ENCODE assay signal across 8 cellular contexts in the genomic region with DNA sequence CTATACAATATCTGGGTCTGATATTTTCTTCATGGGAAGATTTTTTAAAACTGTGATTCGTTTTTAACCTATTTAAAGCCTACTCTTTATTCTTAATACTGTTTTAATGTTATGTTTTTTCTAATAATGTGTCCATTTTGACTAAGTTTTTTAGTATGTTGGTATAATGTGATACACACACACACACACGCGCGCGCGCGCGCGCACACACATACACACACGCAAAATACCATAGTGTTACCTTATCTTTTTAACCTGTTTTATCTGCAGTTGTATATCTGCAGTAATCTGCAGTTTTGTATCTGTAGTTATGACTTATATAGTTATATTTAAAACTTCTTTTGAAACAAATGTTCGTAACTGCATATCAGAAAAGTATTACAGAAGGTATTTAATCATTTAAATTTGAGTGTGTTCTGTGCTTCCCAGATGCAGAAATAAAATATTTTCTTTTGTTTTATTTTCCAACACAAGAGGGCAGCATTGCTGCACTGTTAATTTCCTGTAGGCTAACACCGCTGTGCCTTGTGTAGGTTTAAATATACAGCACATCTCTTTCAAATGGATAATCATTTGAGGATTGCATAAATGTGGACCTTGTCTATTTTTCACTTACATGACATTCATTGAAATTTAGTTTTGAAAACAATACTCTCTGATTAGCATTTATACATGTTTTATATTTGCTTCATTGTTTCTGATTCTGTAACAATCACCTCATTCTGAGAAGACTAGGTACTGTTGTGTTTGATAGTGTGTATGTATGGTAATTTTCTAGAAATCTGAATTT.
A peak's percentile ranks its signal among the peaks of the same experiment; 100 is the strongest.
DNase-seq lines count a peak whose midpoint lies in the region; ATAC-seq, FAIRE-seq and TF ChIP-seq lines count a peak whose summit lies in the region.

No MANE protein-coding gene starts in this region.

- H2AFZ ChIP-seq in K562 (ENCODE audit: low read depth, low read length): no peak overlapping the region

- peak; percentile 78 to 89 for TF ChIP-seq RAD21 in K562 (CRISPR knock-in tag; conservative IDR thresholded peaks at IDR 0.05 in 1 of 2, IDR thresholded peaks at IDR 0.05 in 1 of 2)

- no peak overlapping the region for H3K27ac ChIP-seq in CD4-positive, alpha-beta memory T cell (ENCODE audit: low read depth, low read length)
- H3K27ac ChIP-seq in K562 (ENCODE audit: extremely low read depth, low read depth, low read length): no peak overlapping the region

- H3K27ac Mint-ChIP-seq in CD4-positive, alpha-beta memory T cell: no peak overlapping the region

- TF ChIP-seq CTCF in K562 (IDR thresholded peaks at IDR 0.05 in 2 of 3, conservative IDR thresholded peaks at IDR 0.05 in 1 of 3; ENCODE audit: insufficient read depth in 2 of 3, low read depth in 1 of 3, low read length in 3 of 3): peak; percentile 51 to 87 (median 75); a peak in 5 of 6 replicates
- no peak for TF ChIP-seq CTCF in lower leg skin (IDR thresholded peaks at IDR 0.05)

- CTCF ChIA-PET in CD4-positive, alpha-beta memory T cell (lab: Charles Lee; ENCODE audit: partially characterized antibody): interaction anchor here (0.8 to 7.0 kb wide), 19 partner anchors 12 to 767 kb away, joined by 3 to 191 read pairs (median 4); no protein-coding TSS in a partner anchor
- CTCF ChIA-PET in K562 (lab: Yijun Ruan, JAX; ENCODE audit: low intra/inter-chr PET ratio): interaction anchor here (0.7 to 3.5 kb wide), 6 partner anchors 284 to 899 kb away, joined by 3 to 58 read pairs (median 4); no protein-coding TSS in a partner anchor

- no peak for TF ChIP-seq POLR2A in K562 (conservative IDR thresholded peaks at IDR 0.05)
- TF ChIP-seq POLR2A in lower leg skin (IDR thresholded peaks at IDR 0.05): no peak

- H3K9me3 ChIP-seq in CD4-positive, alpha-beta memory T cell (ENCODE audit: control insufficient read depth in 1 of 2, low read length in 2 of 2): no peaks in the 10 kb centered on the region
- H3K9me3 ChIP-seq in K562 (replicated peaks; ENCODE audit: control insufficient read depth, insufficient read depth, low read depth, low read length): no peaks in the 10 kb centered on the region

- no peaks in the 10 kb centered on the region for H3K9me1 ChIP-seq in K562 (ENCODE audit: control insufficient read depth, insufficient read depth, low read length)

- H3K36me3 ChIP-seq in CD4-positive, alpha-beta memory T cell (ENCODE audit: insufficient read depth, low read length): no peaks in the 10 kb centered on the region
- no peaks in the 10 kb centered on the region for H3K36me3 ChIP-seq in K562 (ENCODE audit: control insufficient read depth, insufficient read depth, low read length)

- 11% methylated on average over 12 of the region's 12 CpGs for WGBS in K562 (ENCODE audit: insufficient coverage, low coverage, missing lambda C conversion rate)
- WGBS in lower leg skin, 2 donors: 52 to 54% methylated on average over 12 of the region's 12 CpGs

- no peaks in the 10 kb centered on the region for H4K20me1 ChIP-seq in K562 (replicated peaks; ENCODE audit: control insufficient read depth, insufficient read depth, low read length)

- no peak overlapping the region for H3K9ac ChIP-seq in K562 (ENCODE audit: insufficient read depth in 1 of 2, low read depth in 2 of 2, low read length in 2 of 2)

- in situ Hi-C loops in K562 (cut with MboI): loop anchor here (25.0 kb wide), 1 partner anchor 504 kb away; no protein-coding TSS in a partner anchor

- ATAC-seq in GM18498 (IDR thresholded peaks at IDR 0.05; ENCODE audit: unreplicated experiment): peak; percentile 64
- ATAC-seq in HG03342 (IDR thresholded peaks at IDR 0.05; ENCODE audit: unreplicated experiment): peak; percentile 86
- peak; percentile 85 for ATAC-seq in K562

- H3K27me3 Mint-ChIP-seq in CD4-positive, alpha-beta memory T cell: peaks cover 2 to 5% of the 10 kb centered on the region in 2 donors

- H3K4me2 ChIP-seq in K562 (ENCODE audit: insufficient read depth, low read length): no peak overlapping the region

- H3K27me3 ChIP-seq in CD4-positive, alpha-beta memory T cell (ENCODE audit: insufficient read depth, low read length): no peaks in the 10 kb centered on the region
- peaks cover 3 to 7% of the 10 kb centered on the region in 2 experiments; a peak in 2 of 5 replicates for H3K27me3 ChIP-seq in K562 (ENCODE audit: control insufficient read depth in 2 of 2, insufficient read depth in 2 of 2, low read length in 2 of 2)

- no peak overlapping the region for H3K4me3 ChIP-seq in CD4-positive, alpha-beta memory T cell (ENCODE audit: low read length in 2 of 2)
- H3K4me3 ChIP-seq in K562 (no peak overlapping the region), lower leg skin (ENCODE audit: low read depth, poor library complexity, severe bottlenecking) (no peak overlapping the region)

- no peaks in the 10 kb centered on the region for H3K36me3 Mint-ChIP-seq in CD4-positive, alpha-beta memory T cell

- BruUV-seq in K562 (replicated peaks; lab: Mats Ljungman, UMichigan): no TSS peak

- FAIRE-seq in K562 (lab: Jason Lieb, UNC): peak; percentile 69

- H3K79me2 ChIP-seq in K562 (ENCODE audit: control insufficient read depth, insufficient read depth, low read length): no peaks in the 10 kb centered on the region

- intact Hi-C loops in CD4-positive, alpha-beta memory T cell (cut with micrococcal nuclease): loop anchor here (1.0 to 2.0 kb wide), 5 partner anchors 284 to 768 kb away; no protein-coding TSS in a partner anchor
- intact Hi-C loops in K562 (cut with micrococcal nuclease) (loop anchor here (1.0 to 10.0 kb wide), 5 partner anchors 284 to 724 kb away; no protein-coding TSS in a partner anchor), lower leg skin (cut with DNase I; ENCODE audit: low total_unique reads) (loop anchor here (5.0 kb wide), 1 partner anchor 284 kb away; no protein-coding TSS in a partner anchor)

- H3K4me1 Mint-ChIP-seq in CD4-positive, alpha-beta memory T cell: no peaks in the 10 kb centered on the region

- H3K4me3 Mint-ChIP-seq in CD4-positive, alpha-beta memory T cell: no peak overlapping the region

- H3K4me1 ChIP-seq in CD4-positive, alpha-beta memory T cell (ENCODE audit: insufficient read depth, low read length): no peaks in the 10 kb centered on the region
- no peaks in the 10 kb centered on the region for H3K4me1 ChIP-seq in K562 (replicated peaks in 1 of 2; ENCODE audit: control insufficient read depth in 2 of 2, insufficient read depth in 2 of 2, low read length in 2 of 2)

- POLR2A ChIA-PET in CD4-positive, alpha-beta memory T cell (lab: Charles Lee; ENCODE audit: partially characterized antibody): interaction anchor here (1.2 kb wide), 1 partner anchor 487 kb away, joined by 5 read pairs; no protein-coding TSS in a partner anchor
- POLR2A ChIA-PET in K562 (lab: Yijun Ruan, JAX): no interaction called here

- TF ChIP-seq EP300 in K562 (IDR thresholded peaks at IDR 0.05; ENCODE audit: low read length): no peak

- no peaks in the 10 kb centered on the region for H3K9me3 Mint-ChIP-seq in CD4-positive, alpha-beta memory T cell

- peak in 4 of 5 donors; percentile 55 to 73 (median 63) for DNase-seq in CD4-positive, alpha-beta memory T cell
- DNase-seq in NCI-H774 (lab: John Stamatoyannopoulos, UW) (peak; percentile 64), K562 (ENCODE audit: extremely low read depth in 1 of 4, low spot score in 3 of 4) (peak; percentile 43 to 55 (median 48)), iris pigment epithelial cell (ENCODE audit: low read depth) (peak; percentile 47), superior temporal gyrus (ENCODE audit: extremely low spot score) (peak; percentile 98), lower leg skin (ENCODE audit: low spot score in 2 of 2) (no peak)

TF ChIP-seq in K562, 482 proteins besides CTCF, POLR2A, EP300 and RAD21:
- TF ChIP-seq RBM15 (IDR thresholded peaks at IDR 0.05; ENCODE audit: insufficient read depth, low read length) (no peak), SMC3 (conservative IDR thresholded peaks at IDR 0.05; ENCODE audit: insufficient read depth, low read depth, low read length) (peak; percentile 64), ARID2 (IDR thresholded peaks at IDR 0.05) (0 out of 2 replicates have a peak, but pooled peaks have one; percentile 51)
- TF ChIP-seq, protein P1, sequence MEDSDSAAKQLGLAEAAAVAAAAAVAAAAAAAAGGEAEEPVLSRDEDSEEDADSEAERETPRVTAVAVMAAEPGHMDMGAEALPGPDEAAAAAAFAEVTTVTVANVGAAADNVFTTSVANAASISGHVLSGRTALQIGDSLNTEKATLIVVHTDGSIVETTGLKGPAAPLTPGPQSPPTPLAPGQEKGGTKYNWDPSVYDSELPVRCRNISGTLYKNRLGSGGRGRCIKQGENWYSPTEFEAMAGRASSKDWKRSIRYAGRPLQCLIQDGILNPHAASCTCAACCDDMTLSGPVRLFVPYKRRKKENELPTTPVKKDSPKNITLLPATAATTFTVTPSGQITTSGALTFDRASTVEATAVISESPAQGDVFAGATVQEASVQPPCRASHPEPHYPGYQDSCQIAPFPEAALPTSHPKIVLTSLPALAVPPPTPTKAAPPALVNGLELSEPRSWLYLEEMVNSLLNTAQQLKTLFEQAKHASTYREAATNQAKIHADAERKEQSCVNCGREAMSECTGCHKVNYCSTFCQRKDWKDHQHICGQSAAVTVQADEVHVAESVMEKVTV (CRISPR knock-in tag; IDR thresholded peaks at IDR 0.05): peak; percentile 42; the same call in 1 of the 2 replicates

Comparison
In these comparisons a context has a peak if more than half of its experiments do, and no peak if none do; other contexts are left out.
1. DNase-seq: peak in CD4-positive, alpha-beta memory T cell (4 of 5), NCI-H774 (single experiment), K562 (4 of 4), iris pigment epithelial cell (single experiment) and superior temporal gyrus (single experiment); none in lower leg skin (0 of 2).
2. CTCF ChIP-seq: peak in K562 (3 of 3); none in lower leg skin (0 of 3).
3. Peak in every context shown above with its lines, with median percentiles within 50 percentile points of each other: ATAC-seq.